Comparison of ENCODE assay signal across 8 cellular contexts in genomic region chr1:215566556-215567490, GRCh38. TPM values are rescaled to one million over a fixed set of nuclear protein-coding genes. Genes with fewer than 3 reads are reported as not detected.
A peak's percentile ranks its signal among the peaks of the same experiment; 100 is the strongest.
DNase-seq lines count a peak whose midpoint lies in the region; ATAC-seq and TF ChIP-seq lines count a peak whose summit lies in the region.

Gene KCTD3 (plus strand): TSS chr1:215567304. CDS start chr1:215567686, 382 bp downstream.

- peak within 1 kb of the TSS; percentile 72 for H3K27ac ChIP-seq in epithelial cell of prostate

- ATAC-seq in GM19324 (IDR thresholded peaks at IDR 0.05; ENCODE audit: low FRiP score, unreplicated experiment) (peak; percentile 72), HG03432 (IDR thresholded peaks at IDR 0.05; ENCODE audit: unreplicated experiment) (peak; percentile 73)
- peak; percentile 81 to 82 for ATAC-seq in stimulated activated naive B cell treated with anti-CD40 and anti-IgM and Interleukin-4, amounts not matched to agents 10 μg/mL and 1 μg/mL and 100 μg/mL, for 72 hours (replicated peaks)

- DNase-seq in CD14-positive monocyte (ENCODE audit: low spot score) = no peak
- DNase-seq in NCI-H510A treated with DMSO at 0.1 percent for 48 hours (lab: John Stamatoyannopoulos, UW) = peak; percentile 80
- peak; percentile 47 for DNase-seq in activated CD4-positive, alpha-beta memory T cell treated with anti-CD3 and anti-CD28 coated beads, Interleukin-2, amount 10 ng/mL, durations not matched to agents 7 days and 5 days
- DNase-seq in epithelial cell of prostate (ENCODE audit: low read depth, low spot score) = no peak
- DNase-seq in midbrain (lab: John Stamatoyannopoulos, UW) = peak; percentile 79
- peak; percentile 31 for DNase-seq in stimulated activated naive B cell treated with anti-CD40 and anti-IgM and Interleukin-4, amounts not matched to agents 10 μg/mL and 1 μg/mL and 100 μg/mL, for 72 hours

- no peak for TF ChIP-seq CTCF in CD14-positive monocyte (IDR thresholded peaks at IDR 0.05)

- no peaks in the 10 kb centered on the region for H3K36me3 Mint-ChIP-seq in CD14-positive monocyte
- no peaks in the 10 kb centered on the region for H3K36me3 Mint-ChIP-seq in activated CD4-positive, alpha-beta memory T cell treated with anti-CD3 and anti-CD28 coated beads, Interleukin-2, amount 10 ng/mL, durations not matched to agents 7 days and 5 days (ENCODE audit: low read depth)
- peaks cover 2 to 3% of the 10 kb centered on the region in 2 donors for H3K36me3 Mint-ChIP-seq in stimulated activated naive B cell treated with anti-CD40 and anti-IgM and Interleukin-4, amounts not matched to agents 10 μg/mL and 1 μg/mL and 100 μg/mL, for 72 hours

- CTCF ChIA-PET in activated CD4-positive, alpha-beta memory T cell treated with anti-CD3 and anti-CD28 coated beads, Interleukin-2, amount 10 ng/mL, durations not matched to agents 7 days and 5 days (lab: Charles Lee) = interaction anchor here (0.6 kb wide), 1 partner anchor 25 kb away, joined by 4 read pairs; no protein-coding TSS in a partner anchor

- H3K4me3 Mint-ChIP-seq in CD14-positive monocyte = peak within 1 kb of the TSS; percentile 98 to 99
- peak within 1 kb of the TSS; percentile 82 for H3K4me3 Mint-ChIP-seq in activated CD4-positive, alpha-beta memory T cell treated with anti-CD3 and anti-CD28 coated beads, Interleukin-2, amount 10 ng/mL, durations not matched to agents 7 days and 5 days
- H3K4me3 Mint-ChIP-seq in stimulated activated naive B cell treated with anti-CD40 and anti-IgM and Interleukin-4, amounts not matched to agents 10 μg/mL and 1 μg/mL and 100 μg/mL, for 72 hours = peak within 1 kb of the TSS; percentile 98 to 100

- H3K27ac Mint-ChIP-seq in CD14-positive monocyte = peak within 1 kb of the TSS; percentile 65 to 91 (median 79)
- peak within 1 kb of the TSS; percentile 26 for H3K27ac Mint-ChIP-seq in activated CD4-positive, alpha-beta memory T cell treated with anti-CD3 and anti-CD28 coated beads, Interleukin-2, amount 10 ng/mL, durations not matched to agents 7 days and 5 days
- H3K27ac Mint-ChIP-seq in stimulated activated naive B cell treated with anti-CD40 and anti-IgM and Interleukin-4, amounts not matched to agents 10 μg/mL and 1 μg/mL and 100 μg/mL, for 72 hours = peak within 1 kb of the TSS; percentile 94

- peaks cover 30% of the 10 kb centered on the region for H3K4me1 Mint-ChIP-seq in CD14-positive monocyte
- peaks cover 25% of the 10 kb centered on the region for H3K4me1 Mint-ChIP-seq in activated CD4-positive, alpha-beta memory T cell treated with anti-CD3 and anti-CD28 coated beads, Interleukin-2, amount 10 ng/mL, durations not matched to agents 7 days and 5 days
- H3K4me1 Mint-ChIP-seq in stimulated activated naive B cell treated with anti-CD40 and anti-IgM and Interleukin-4, amounts not matched to agents 10 μg/mL and 1 μg/mL and 100 μg/mL, for 72 hours = peaks cover 11 to 20% of the 10 kb centered on the region in 2 donors

- POLR2A ChIA-PET in activated CD4-positive, alpha-beta memory T cell treated with anti-CD3 and anti-CD28 coated beads, Interleukin-2, amount 10 ng/mL, durations not matched to agents 7 days and 5 days (lab: Charles Lee) = interaction anchor here (0.9 kb wide), 1 partner anchor 23 kb away, joined by 3 read pairs; no protein-coding TSS in a partner anchor

- no peaks in the 10 kb centered on the region for H3K9me3 Mint-ChIP-seq in CD14-positive monocyte
- H3K9me3 Mint-ChIP-seq in activated CD4-positive, alpha-beta memory T cell treated with anti-CD3 and anti-CD28 coated beads, Interleukin-2, amount 10 ng/mL, durations not matched to agents 7 days and 5 days = no peaks in the 10 kb centered on the region
- H3K9me3 Mint-ChIP-seq in stimulated activated naive B cell treated with anti-CD40 and anti-IgM and Interleukin-4, amounts not matched to agents 10 μg/mL and 1 μg/mL and 100 μg/mL, for 72 hours = no peaks in the 10 kb centered on the region

- intact Hi-C loops in CD14-positive monocyte (cut with micrococcal nuclease) = no loop called here

- H3K27me3 Mint-ChIP-seq in CD14-positive monocyte (ENCODE audit: low read depth in 3 of 3) = peaks cover 0 to 3% (median 2%) of the 10 kb centered on the region in 3 donors
- H3K27me3 Mint-ChIP-seq in activated CD4-positive, alpha-beta memory T cell treated with anti-CD3 and anti-CD28 coated beads, Interleukin-2, amount 10 ng/mL, durations not matched to agents 7 days and 5 days = peaks cover 25% of the 10 kb centered on the region
- peaks cover 7 to 8% of the 10 kb centered on the region in 2 donors for H3K27me3 Mint-ChIP-seq in stimulated activated naive B cell treated with anti-CD40 and anti-IgM and Interleukin-4, amounts not matched to agents 10 μg/mL and 1 μg/mL and 100 μg/mL, for 72 hours

RNA-seq across cellular contexts. Expression of gene KCTD3, which starts in this region (rescaled TPM):
- polyA plus RNA-seq in CD14-positive monocyte = 1 to 10 TPM; 5.9 to 8.7 TPM
- 1 to 10 TPM; 3.4 TPM for total RNA-seq in activated CD4-positive, alpha-beta memory T cell treated with anti-CD3 and anti-CD28 coated beads, Interleukin-2, amount 10 ng/mL, durations not matched to agents 7 days and 5 days

Comparison
In these comparisons a context has a peak if more than half of its experiments do, and no peak if none do; other contexts are left out.
1. DNase-seq: peak in NCI-H510A treated with DMSO at 0.1 percent for 48 hours (single experiment), activated CD4-positive, alpha-beta memory T cell treated with anti-CD3 and anti-CD28 coated beads, Interleukin-2, amount 10 ng/mL, durations not matched to agents 7 days and 5 days (single experiment), midbrain (single experiment) and stimulated activated naive B cell treated with anti-CD40 and anti-IgM and Interleukin-4, amounts not matched to agents 10 μg/mL and 1 μg/mL and 100 μg/mL, for 72 hours (single experiment); none in CD14-positive monocyte (single experiment) and epithelial cell of prostate (single experiment).
2. H3K27ac Mint-ChIP-seq: peak in every context shown above with its lines; median percentile 94 in stimulated activated naive B cell treated with anti-CD40 and anti-IgM and Interleukin-4, amounts not matched to agents 10 μg/mL and 1 μg/mL and 100 μg/mL, for 72 hours; 79 in CD14-positive monocyte; 26 in activated CD4-positive, alpha-beta memory T cell treated with anti-CD3 and anti-CD28 coated beads, Interleukin-2, amount 10 ng/mL, durations not matched to agents 7 days and 5 days.
3. Peak in every context shown above with its lines, with median percentiles within 50 percentile points of each other: H3K4me3 Mint-ChIP-seq and ATAC-seq.